In the genomic region with DNA sequence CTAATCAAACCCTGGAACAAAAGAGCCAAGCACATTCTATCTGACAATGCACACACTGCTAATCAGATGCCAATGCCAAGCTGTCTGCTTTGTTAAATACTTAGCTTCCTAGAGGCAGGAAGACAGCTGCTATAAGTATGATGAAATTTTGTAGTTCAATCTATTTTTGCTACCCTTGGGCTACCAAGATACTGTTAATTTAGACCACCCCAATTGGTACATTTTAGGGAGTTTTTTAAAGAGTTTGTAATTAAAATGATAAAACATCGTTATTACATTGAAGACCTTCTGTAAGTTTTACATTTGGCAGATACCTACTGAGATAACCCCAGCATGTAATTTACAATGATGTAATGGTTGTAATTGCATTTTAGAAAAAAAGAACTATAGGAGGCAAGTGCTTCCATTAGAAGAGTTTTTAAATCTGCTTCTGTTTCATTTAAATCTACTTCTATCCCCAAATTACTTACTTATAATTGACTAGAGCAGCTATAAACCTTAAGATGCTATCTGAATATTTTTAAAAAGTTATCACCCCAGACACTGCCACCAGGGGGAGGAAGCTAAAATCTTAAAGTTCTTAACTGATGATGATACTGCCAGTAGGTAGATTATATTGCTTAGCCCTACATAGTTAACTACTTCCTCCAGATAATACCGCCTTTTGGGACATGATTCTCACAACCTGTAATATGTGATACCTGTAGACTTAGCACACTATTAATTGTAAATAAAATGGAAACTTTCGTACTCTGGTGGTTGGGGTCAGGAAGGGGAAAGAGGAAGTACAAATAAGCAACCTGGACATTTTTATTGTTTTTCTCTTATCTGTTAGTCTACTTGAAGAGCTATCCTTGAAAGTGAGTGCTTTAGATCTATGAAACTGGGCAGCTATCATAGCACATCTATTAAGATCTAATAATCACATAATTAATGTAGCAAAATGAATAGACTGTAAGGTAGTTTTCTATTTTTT, we compare ENCODE assay signal across 8 cellular contexts.
DNase-seq lines count a peak whose midpoint lies in the region; ATAC-seq, FAIRE-seq and TF ChIP-seq lines count a peak whose summit lies in the region.

No MANE protein-coding gene starts in this region.

- TF ChIP-seq POLR2A in H1 (IDR thresholded peaks at IDR 0.05; ENCODE audit: control extremely low read depth in 1 of 2, low read depth in 2 of 2, low read length in 2 of 2), result no peak

- CTCF ChIA-PET in Caco-2 (lab: Charles Lee) (interaction anchor here (0.9 to 1.1 kb wide), 2 partner anchors 10 to 160 kb away, joined by 3 to 7 read pairs; no protein-coding TSS in a partner anchor), H1 (lab: Charles Lee; ENCODE audit: partially characterized antibody) (interaction anchor here (0.6 to 3.8 kb wide), 13 partner anchors 8 to 437 kb away, joined by 3 to 27 read pairs (median 3); no protein-coding TSS in a partner anchor)

- H3K27ac ChIP-seq in HUES48 (ENCODE audit: low read depth, low read length) (peak overlapping the region; percentile 76), H1 (ENCODE audit: low read depth, low read length) (no peak overlapping the region), trophoblast cell (ENCODE audit: low read depth, low read length) (no peak overlapping the region)

- no peak overlapping the region for H3K4me3 Mint-ChIP-seq in Caco-2 (ENCODE audit: unreplicated experiment)

- TF ChIP-seq RAD21 in H1 (IDR thresholded peaks at IDR 0.05 in 1 of 2, conservative IDR thresholded peaks at IDR 0.05 in 1 of 2; ENCODE audit: low read depth in 2 of 2, low read length in 2 of 2), result peak; percentile 35 to 41

- in situ Hi-C loops in SK-MEL-5 (cut with HindIII; ENCODE audit: low pct_unique_long_range_greater_than_20kb, low sequenced_read_pairs), result no loop called here

- no peak overlapping the region for H4K5ac ChIP-seq in H1 (ENCODE audit: insufficient read length, low read depth, low read length)

- peak; percentile 36 for FAIRE-seq in H1 (lab: Jason Lieb, UNC)

- H4K20me1 ChIP-seq in H1 (replicated peaks in 1 of 2; ENCODE audit: control insufficient read depth in 1 of 2, insufficient read depth in 2 of 2, low read length in 2 of 2), result no peaks in the 10 kb centered on the region

- ATAC-seq in HG02840 (IDR thresholded peaks at IDR 0.05; ENCODE audit: low FRiP score, unreplicated experiment), result no peak

- 59% methylated on average over 3 of the region's 3 CpGs; no CpG with 5 or more reads in 1 of the 2 experiments for WGBS in H1 (ENCODE audit: extremely low coverage in 1 of 2, insufficient coverage in 1 of 2, insufficient read length in 1 of 2, insufficient replicate concordance in 2 of 2, low coverage in 1 of 2, low lambda C conversion rate in 2 of 2, missing lambda C conversion rate in 1 of 2), 2 experiments
- WGBS in trophoblast cell (ENCODE audit: extremely low coverage, insufficient coverage, insufficient read length), result no CpG with 5 or more reads among the region's 3 CpGs

- no peak for TF ChIP-seq EP300 in H1 (IDR thresholded peaks at IDR 0.05; ENCODE audit: borderline replicate concordance in 1 of 2, low read depth in 2 of 2, low read length in 2 of 2)

- TF ChIP-seq CTCF in Caco-2 (IDR thresholded peaks at IDR 0.05; ENCODE audit: insufficient read depth in 1 of 2, low read depth in 1 of 2, low read length in 1 of 2, severe bottlenecking in 1 of 2, unreplicated experiment in 1 of 2) (peak; percentile 43 to 47), H1 (IDR thresholded peaks at IDR 0.05; ENCODE audit: control extremely low read depth in 1 of 3, insufficient read depth in 1 of 3, low read depth in 1 of 3, low read length in 3 of 3) (no peak; a peak in 1 of 4 replicates)

- H4K12ac ChIP-seq in trophoblast cell (ENCODE audit: low read depth, low read length), result no peak overlapping the region

- BruUV-seq in Caco-2 (replicated peaks; lab: Mats Ljungman, UMichigan), result no TSS peak

- no peaks in the 10 kb centered on the region for H3K27me3 ChIP-seq in Caco-2 (replicated peaks; ENCODE audit: control insufficient read depth, insufficient read depth, low read length)
- H3K27me3 ChIP-seq in HUES48 (ENCODE audit: control insufficient read depth, insufficient read depth, low read length), result no peaks in the 10 kb centered on the region
- H3K27me3 ChIP-seq in H1 (replicated peaks in 1 of 4; ENCODE audit: control insufficient read depth in 3 of 4, extremely low read depth in 1 of 4, insufficient read depth in 3 of 4, low read length in 3 of 4), result no peaks in the 10 kb centered on the region
- H3K27me3 ChIP-seq in trophoblast cell (ENCODE audit: insufficient read depth, low read length), result no peaks in the 10 kb centered on the region

- no peak overlapping the region for H2AK5ac ChIP-seq in H1 (ENCODE audit: low read depth, low read length)
- H2AK5ac ChIP-seq in trophoblast cell (ENCODE audit: low read length), result no peak overlapping the region

- H3K4me2 ChIP-seq in H1 (ENCODE audit: insufficient read depth in 1 of 2, low read depth in 2 of 2, low read length in 2 of 2) (no peak overlapping the region; a peak in 1 of 4 replicates), trophoblast cell (ENCODE audit: low read length) (no peak overlapping the region)

- H3K9me3 ChIP-seq in Caco-2 (no peaks in the 10 kb centered on the region), HUES48 (ENCODE audit: control insufficient read depth, insufficient read depth, low read length) (0 out of 2 replicates have a peak, but pooled peaks cover 4% of the 10 kb centered on the region), H1 (ENCODE audit: insufficient read depth in 2 of 2, low read depth in 1 of 2, low read length in 1 of 2) (peaks cover 2 to 6% of the 10 kb centered on the region in 2 experiments; a peak in 2 of 4 replicates), trophoblast cell (ENCODE audit: insufficient read depth, low read depth, low read length) (peaks cover 2% of the 10 kb centered on the region)

- no peak overlapping the region for H2BK12ac ChIP-seq in H1 (ENCODE audit: low read depth, low read length)
- H2BK12ac ChIP-seq in trophoblast cell (ENCODE audit: low read length), result no peak overlapping the region

- H3K4me3 ChIP-seq in Caco-2 (ENCODE audit: low read depth, low read length), result no peak overlapping the region
- no peak overlapping the region for H3K4me3 ChIP-seq in HUES48 (ENCODE audit: low read depth, low read length)
- no peak overlapping the region for H3K4me3 ChIP-seq in H1 (ENCODE audit: extremely low read depth in 1 of 4, insufficient read depth in 2 of 4, low read depth in 3 of 4, low read length in 4 of 4)
- no peak overlapping the region for H3K4me3 ChIP-seq in trophoblast cell (ENCODE audit: low read depth, low read length)

- H3K23ac ChIP-seq in H1 (ENCODE audit: insufficient read length) (no peak overlapping the region), trophoblast cell (ENCODE audit: low read length) (no peak overlapping the region)

- H3K14ac ChIP-seq in H1 (ENCODE audit: insufficient read length) (no peak overlapping the region), trophoblast cell (ENCODE audit: low read length) (no peak overlapping the region)

- intact Hi-C loops in Caco-2 (cut with micrococcal nuclease; ENCODE audit: unreplicated experiment), result loop anchor here (2.0 kb wide), 1 partner anchor 603 kb away; no protein-coding TSS in a partner anchor

- no peak overlapping the region for H3K18ac ChIP-seq in H1 (ENCODE audit: extremely low read depth, low read length)
- no peak overlapping the region for H3K18ac ChIP-seq in trophoblast cell (ENCODE audit: low read length)

- no peak overlapping the region for H4K91ac ChIP-seq in H1 (replicated peaks; ENCODE audit: insufficient read length, low read length)
- no peak overlapping the region for H4K91ac ChIP-seq in trophoblast cell (ENCODE audit: low read depth, low read length)

- H3K36me3 Mint-ChIP-seq in Caco-2 (ENCODE audit: insufficient read depth, unreplicated experiment), result peaks cover 9% of the 10 kb centered on the region

- H3K27me3 Mint-ChIP-seq in Caco-2 (ENCODE audit: insufficient read depth, unreplicated experiment), result no peaks in the 10 kb centered on the region

- H3K79me1 ChIP-seq in H1 (ENCODE audit: low read depth, low read length), result no peaks in the 10 kb centered on the region
- no peaks in the 10 kb centered on the region for H3K79me1 ChIP-seq in trophoblast cell (ENCODE audit: low read length)

- H3K79me2 ChIP-seq in H1 (ENCODE audit: control insufficient read depth in 1 of 2, insufficient read depth in 2 of 2, low read length in 2 of 2) (no peaks in the 10 kb centered on the region), trophoblast cell (ENCODE audit: control insufficient read depth, insufficient read depth, low read length, poor library complexity) (no peaks in the 10 kb centered on the region)

- DNase-seq in Caco-2 (peak in 1 of 2 experiments; percentile 46), SK-MEL-5 (ENCODE audit: low read depth, low spot score) (peak; percentile 57), H1 (ENCODE audit: low read depth in 1 of 2, low spot score in 2 of 2) (no peak), trophoblast cell (peak; percentile 23 to 70), HK-2 (ENCODE audit: unreplicated experiment) (no peak), globus pallidus (ENCODE audit: low spot score) (no peak)

- H3K4ac ChIP-seq in H1 (replicated peaks; ENCODE audit: insufficient read length, low read depth, low read length), result no peak overlapping the region
- H3K4ac ChIP-seq in trophoblast cell (ENCODE audit: low read depth, low read length), result no peak overlapping the region

- H3K9ac ChIP-seq in HUES48 (ENCODE audit: low read depth, low read length) (no peak overlapping the region), H1 (replicated peaks in 1 of 4; ENCODE audit: extremely low read depth in 1 of 4, low read depth in 3 of 4, low read length in 3 of 4) (no peak overlapping the region), trophoblast cell (ENCODE audit: low read length) (no peak overlapping the region)

- H3K56ac ChIP-seq in H1 (replicated peaks; ENCODE audit: insufficient read length, low read depth, low read length), result no peak overlapping the region

- no peak overlapping the region for H3K27ac Mint-ChIP-seq in Caco-2 (ENCODE audit: unreplicated experiment)

- H2BK120ac ChIP-seq in H1 (replicated peaks; ENCODE audit: low read depth, low read length), result no peak overlapping the region
- no peak overlapping the region for H2BK120ac ChIP-seq in trophoblast cell (ENCODE audit: insufficient read depth, low read length, poor library complexity)

- no peaks in the 10 kb centered on the region for H3K4me1 ChIP-seq in Caco-2
- H3K4me1 ChIP-seq in HUES48 (ENCODE audit: control insufficient read depth, insufficient read depth, low read length), result peaks cover 57% of the 10 kb centered on the region
- peaks cover 0 to 16% (median 6%) of the 10 kb centered on the region in 4 experiments; a peak in 5 of 7 replicates for H3K4me1 ChIP-seq in H1 (replicated peaks in 1 of 4; ENCODE audit: control insufficient read depth in 3 of 4, insufficient read depth in 4 of 4, low read length in 3 of 4)
- H3K4me1 ChIP-seq in trophoblast cell (ENCODE audit: control insufficient read depth in 1 of 2, insufficient read depth in 2 of 2, low read length in 2 of 2), result no peaks in the 10 kb centered on the region

- H3K4me1 Mint-ChIP-seq in Caco-2 (ENCODE audit: low read depth, unreplicated experiment), result no peaks in the 10 kb centered on the region

- no peaks in the 10 kb centered on the region for H3K9me3 Mint-ChIP-seq in Caco-2 (ENCODE audit: unreplicated experiment)

- H2AFZ ChIP-seq in H1 (ENCODE audit: low read length) (no peak overlapping the region), trophoblast cell (ENCODE audit: insufficient read depth, low read length, poor library complexity) (no peak overlapping the region)

- H3K23me2 ChIP-seq in H1 (ENCODE audit: low read depth, low read length), result no peaks in the 10 kb centered on the region; the same call in 1 of the 2 replicates

- POLR2A ChIA-PET in Caco-2 (lab: Charles Lee) (no interaction called here), H1 (lab: Charles Lee; ENCODE audit: partially characterized antibody) (no interaction called here)

- no peak overlapping the region for H2BK20ac ChIP-seq in H1 (ENCODE audit: low read length)

- H2BK5ac ChIP-seq in H1 (ENCODE audit: low read depth, low read length) (no peak overlapping the region), trophoblast cell (ENCODE audit: low read depth, low read length, poor library complexity) (no peak overlapping the region)

- H3K36me3 ChIP-seq in Caco-2 (ENCODE audit: control insufficient read depth, insufficient read depth, low read length) (no peaks in the 10 kb centered on the region), HUES48 (ENCODE audit: control insufficient read depth, insufficient read depth, low read length) (no peaks in the 10 kb centered on the region), H1 (ENCODE audit: control insufficient read depth in 2 of 4, insufficient read depth in 4 of 4, low read length in 3 of 4) (no peaks in the 10 kb centered on the region), trophoblast cell (ENCODE audit: control insufficient read depth in 1 of 2, insufficient read depth in 2 of 2, low read length in 2 of 2) (no peaks in the 10 kb centered on the region)

- no peak overlapping the region for H2BK15ac ChIP-seq in H1 (ENCODE audit: low read length)

- H4K8ac ChIP-seq in H1 (ENCODE audit: extremely low read depth, insufficient read depth, low read length) (no peak overlapping the region), trophoblast cell (ENCODE audit: low read depth, low read length) (no peak overlapping the region)

Comparison
In these comparisons a context has a peak if more than half of its experiments do, and no peak if none do; other contexts are left out.
1. DNase-seq: peak in SK-MEL-5 (single experiment) and trophoblast cell (2 of 2); none in H1 (0 of 2), HK-2 (single experiment) and globus pallidus (single experiment).
2. CTCF ChIP-seq: peak in Caco-2 (2 of 2); none in H1 (0 of 3).